In genomic region chr13:106477303-106477702, GRCh38 we compare ENCODE assay signal across 20 cellular contexts.
"Had no signal": no experiment of that assay in that cellular context is flagged by ENCODE, and none has a peak within 500 bp of the region (broad histone marks: within the 10 kb centered on the region; RNA-seq: fewer than 3 reads in every experiment).

No MANE protein-coding gene starts in this region.

- H3K9me3 ChIP-seq: prostate gland, right lobe of liver, stomach, thoracic aorta had no signal

- ATAC-seq: left cardiac atrium, left ventricle myocardium superior, right lobe of liver had no signal

- DNase-seq: cortex of kidney; dorsolateral prefrontal cortex; effector CD8-positive, alpha-beta T cell; foreskin melanocyte; head of caudate nucleus; kidney; left cardiac atrium; left ventricle myocardium superior; mesenchymal stem cell; midbrain; naive B cell; right lobe of liver; stimulated activated naive CD4-positive, alpha-beta T cell; stomach; substantia nigra had no signal

- H3K27ac ChIP-seq: dorsolateral prefrontal cortex, parathyroid adenoma, prostate gland, right lobe of liver, thoracic aorta had no signal

- H3K4me3 ChIP-seq: dorsolateral prefrontal cortex, hepatocyte, lung, prostate gland, right lobe of liver, stomach, thoracic aorta had no signal

- H3K4me1 ChIP-seq: parathyroid adenoma, prostate gland, right lobe of liver had no signal

- H3K27me3 ChIP-seq: dorsolateral prefrontal cortex, hepatocyte, right lobe of liver, stomach had no signal

- H3K36me3 ChIP-seq: prostate gland, right lobe of liver, stomach, thoracic aorta had no signal

- H3K9ac ChIP-seq: parathyroid adenoma had no signal
